3 cellular contexts compared by ENCODE assay signal in genomic region chr5:101590384-101590783, GRCh38.
TF ChIP-seq lines count a peak whose summit lies in the region.

No MANE protein-coding gene starts in this region.

TF ChIP-seq in SK-N-SH, 30 proteins besides CTCF, POLR2A, EP300 and RAD21 (continued from another document):
- TF ChIP-seq TEAD4 (IDR thresholded peaks at IDR 0.05; ENCODE audit: borderline replicate concordance, insufficient read depth) (no peak), REST (IDR thresholded peaks at IDR 0.05; ENCODE audit: low read depth, low read length) (no peak), RXRA (IDR thresholded peaks at IDR 0.05; ENCODE audit: borderline replicate concordance, low read depth) (no peak), SIN3A (IDR thresholded peaks at IDR 0.05; ENCODE audit: borderline replicate concordance, low read depth, low read length) (no peak)

TF ChIP-seq in SK-N-SH treated with all-trans-retinoic acid at 6 μM for 48 hours, 23 proteins besides CTCF, POLR2A, EP300 and RAD21:
- TF ChIP-seq PATZ1 (CRISPR knock-in tag; IDR thresholded peaks at IDR 0.05; ENCODE audit: borderline replicate concordance) (no peak), ZFP30 (CRISPR knock-in tag; IDR thresholded peaks at IDR 0.05) (no peak), ESRRG (CRISPR knock-in tag; IDR thresholded peaks at IDR 0.05) (no peak)

TF ChIP-seq in H1, 55 proteins besides CTCF, POLR2A, EP300 and RAD21:
- TF ChIP-seq CHD7 (IDR thresholded peaks at IDR 0.05; ENCODE audit: insufficient replicate concordance, low read length) (no peak), ASH2L (IDR thresholded peaks at IDR 0.05; ENCODE audit: low read length) (no peak), TEAD4 (IDR thresholded peaks at IDR 0.05; ENCODE audit: low read depth, low read length) (no peak), TAF1 (IDR thresholded peaks at IDR 0.05; ENCODE audit: low read depth, low read length) (no peak), FOSL1 (IDR thresholded peaks at IDR 0.05; ENCODE audit: insufficient read depth, low read depth, low read length) (no peak), YY1 (IDR thresholded peaks at IDR 0.05; ENCODE audit: low read depth, low read length) (no peak), CEBPB (IDR thresholded peaks at IDR 0.05; ENCODE audit: low read depth, low read length) (no peak), TBP (IDR thresholded peaks at IDR 0.05; ENCODE audit: low read depth, low read length) (no peak), SP1 (IDR thresholded peaks at IDR 0.05; ENCODE audit: low read depth, low read length) (no peak), GTF2F1 (IDR thresholded peaks at IDR 0.05; ENCODE audit: borderline replicate concordance, low read depth, low read length) (no peak), ATF3 (IDR thresholded peaks at IDR 0.05; ENCODE audit: insufficient read depth, low read depth, low read length) (no peak), NANOG (IDR thresholded peaks at IDR 0.05; ENCODE audit: insufficient read depth, low read depth, low read length, poor library complexity, severe bottlenecking) (no peak), EZH2 (IDR thresholded peaks at IDR 0.05; ENCODE audit: low read depth, low read length, severe bottlenecking) (no peak), JUND (IDR thresholded peaks at IDR 0.05; ENCODE audit: low read length) (no peak), SIRT6 (IDR thresholded peaks at IDR 0.05; ENCODE audit: low read length) (no peak), CTBP2 (IDR thresholded peaks at IDR 0.05; ENCODE audit: borderline replicate concordance, insufficient read depth, insufficient read length, low read length) (no peak), SP4 (IDR thresholded peaks at IDR 0.05; ENCODE audit: low read length) (no peak)
